ENCODE assay signal across 8 cellular contexts in genomic region chr12:89707992-89708792, GRCh38. TPM values are rescaled to one million over a fixed set of nuclear protein-coding genes. Genes with fewer than 3 reads are reported as not detected.
DNase-seq lines count a peak whose midpoint lies in the region; ATAC-seq and TF ChIP-seq lines count a peak whose summit lies in the region.

No MANE protein-coding gene starts in this region.

- peak overlapping the region; percentile 90 for H3K4me3 Mint-ChIP-seq in activated CD4-positive, alpha-beta memory T cell treated with anti-CD3 and anti-CD28 coated beads, Interleukin-2, amount 10 ng/mL, durations not matched to agents 7 days and 5 days

- peak overlapping the region; percentile 86 for H3K27ac Mint-ChIP-seq in activated CD4-positive, alpha-beta memory T cell treated with anti-CD3 and anti-CD28 coated beads, Interleukin-2, amount 10 ng/mL, durations not matched to agents 7 days and 5 days

- CTCF ChIA-PET in activated CD4-positive, alpha-beta memory T cell treated with anti-CD3 and anti-CD28 coated beads, Interleukin-2, amount 10 ng/mL, durations not matched to agents 7 days and 5 days (lab: Charles Lee), result interaction anchor here (1.2 to 1.9 kb wide), 4 partner anchors 155 to 689 kb away, joined by 3 to 6 read pairs (median 5); no protein-coding TSS in a partner anchor

- DNase-seq in LNCaP clone FGC (ENCODE audit: low read depth), result no peak
- DNase-seq in activated CD4-positive, alpha-beta memory T cell treated with anti-CD3 and anti-CD28 coated beads, Interleukin-2, amount 10 ng/mL, durations not matched to agents 7 days and 5 days, result peak; percentile 48
- peak; percentile 31 for DNase-seq in epithelial cell of esophagus (ENCODE audit: low read depth)
- no peak for DNase-seq in occipital lobe (lab: John Stamatoyannopoulos, UW)

- H3K9me3 ChIP-seq in muscle layer of colon (ENCODE audit: low read length), result no peaks in the 10 kb centered on the region
- no peaks in the 10 kb centered on the region for H3K9me3 ChIP-seq in stomach smooth muscle (ENCODE audit: control insufficient read depth in 2 of 2, low read length in 2 of 2)

- H3K4me1 Mint-ChIP-seq in activated CD4-positive, alpha-beta memory T cell treated with anti-CD3 and anti-CD28 coated beads, Interleukin-2, amount 10 ng/mL, durations not matched to agents 7 days and 5 days, result peaks cover 27% of the 10 kb centered on the region

- POLR2A ChIA-PET in activated CD4-positive, alpha-beta memory T cell treated with anti-CD3 and anti-CD28 coated beads, Interleukin-2, amount 10 ng/mL, durations not matched to agents 7 days and 5 days (lab: Charles Lee), result interaction anchor here (0.7 to 4.1 kb wide), 32 partner anchors 9 to 691 kb away, joined by 3 to 61 read pairs (median 7); partner anchors contain the start of genes DUSP6, GALNT4 and POC1B

- no peaks in the 10 kb centered on the region for H3K9me3 Mint-ChIP-seq in activated CD4-positive, alpha-beta memory T cell treated with anti-CD3 and anti-CD28 coated beads, Interleukin-2, amount 10 ng/mL, durations not matched to agents 7 days and 5 days

- H3K9ac ChIP-seq in muscle layer of colon (ENCODE audit: low read length) (peak overlapping the region; percentile 76), stomach smooth muscle (ENCODE audit: low read length in 2 of 2) (peak overlapping the region; percentile 66 to 79)

- peak; percentile 1 for ATAC-seq in GM18907 (IDR thresholded peaks at IDR 0.05; ENCODE audit: unreplicated experiment)

- H3K36me3 ChIP-seq in muscle layer of colon (ENCODE audit: insufficient read depth, low read length) (no peaks in the 10 kb centered on the region), stomach smooth muscle (ENCODE audit: control insufficient read depth in 2 of 2, insufficient read depth in 2 of 2, low read length in 2 of 2) (no peaks in the 10 kb centered on the region)

- H3K27me3 ChIP-seq in muscle layer of colon (ENCODE audit: control insufficient read depth in 1 of 2, insufficient read depth in 2 of 2, low read length in 2 of 2), result no peaks in the 10 kb centered on the region
- H3K27me3 ChIP-seq in stomach smooth muscle (ENCODE audit: control insufficient read depth in 1 of 2, insufficient read depth in 2 of 2, low read length in 2 of 2), result no peaks in the 10 kb centered on the region

- no peak for TF ChIP-seq CTCF in 22Rv1 (IDR thresholded peaks at IDR 0.05)
- peak; percentile 27 for TF ChIP-seq CTCF in LNCaP clone FGC (IDR thresholded peaks at IDR 0.05; ENCODE audit: control insufficient read depth, extremely low read depth, insufficient read depth)
- TF ChIP-seq CTCF in epithelial cell of esophagus (IDR thresholded peaks at IDR 0.05; ENCODE audit: insufficient read depth, low read depth, low read length, missing control alignments), result peak; percentile 12

- H3K4me1 ChIP-seq in muscle layer of colon (ENCODE audit: insufficient read depth, low read length), result peaks cover 22% of the 10 kb centered on the region
- no peaks in the 10 kb centered on the region for H3K4me1 ChIP-seq in stomach smooth muscle (ENCODE audit: control insufficient read depth, insufficient read depth, low read length)

- H3K27ac ChIP-seq in 22Rv1, result peak overlapping the region; percentile 98
- H3K27ac ChIP-seq in muscle layer of colon (ENCODE audit: low read depth, low read length), result peak overlapping the region; percentile 77
- peak overlapping the region; percentile 77 for H3K27ac ChIP-seq in stomach smooth muscle (ENCODE audit: low read length)

- H3K4me3 ChIP-seq in LNCaP clone FGC (ENCODE audit: low read depth, low read length) (peak overlapping the region; percentile 60), epithelial cell of esophagus (ENCODE audit: low read length) (peak overlapping the region; percentile 55), muscle layer of colon (ENCODE audit: low read depth in 1 of 2, low read length in 2 of 2) (peak overlapping the region; percentile 91 to 97), stomach smooth muscle (ENCODE audit: low read length in 2 of 2) (peak overlapping the region; percentile 90 to 95)

- H3K36me3 Mint-ChIP-seq in activated CD4-positive, alpha-beta memory T cell treated with anti-CD3 and anti-CD28 coated beads, Interleukin-2, amount 10 ng/mL, durations not matched to agents 7 days and 5 days (ENCODE audit: low read depth), result no peaks in the 10 kb centered on the region

- H3K27me3 Mint-ChIP-seq in activated CD4-positive, alpha-beta memory T cell treated with anti-CD3 and anti-CD28 coated beads, Interleukin-2, amount 10 ng/mL, durations not matched to agents 7 days and 5 days, result peaks cover 6% of the 10 kb centered on the region

RNA-seq across cellular contexts. Expression of gene ATP2B1, which starts 0.4 kb away (rescaled TPM):
- total RNA-seq in activated CD4-positive, alpha-beta memory T cell treated with anti-CD3 and anti-CD28 coated beads, Interleukin-2, amount 10 ng/mL, durations not matched to agents 7 days and 5 days, result 10 to 100 TPM; 29.7 to 33.4 TPM
- total RNA-seq in occipital lobe, result 272 TPM

Comparison
In these comparisons a context has a peak if more than half of its experiments do, and no peak if none do; other contexts are left out.
1. DNase-seq: peak in activated CD4-positive, alpha-beta memory T cell treated with anti-CD3 and anti-CD28 coated beads, Interleukin-2, amount 10 ng/mL, durations not matched to agents 7 days and 5 days (single experiment) and epithelial cell of esophagus (single experiment); none in LNCaP clone FGC (single experiment) and occipital lobe (single experiment).
2. Peak in every context shown above with its lines, with median percentiles within 50 percentile points of each other: H3K27ac ChIP-seq and H3K4me3 ChIP-seq.